Comparison of ENCODE assay signal across 20 cellular contexts in genomic region chr7:757741-758163, GRCh38.
"Had no signal": no experiment of that assay in that cellular context is flagged by ENCODE, and none has a peak within 500 bp of the region (broad histone marks: within the 10 kb centered on the region; RNA-seq: fewer than 3 reads in every experiment).

No MANE protein-coding gene starts in this region.

- H3K9me3 ChIP-seq: gastrocnemius medialis, neutrophil had no signal

- H3K27me3 ChIP-seq: gastrocnemius medialis, neutrophil had no signal

- H3K4me3 ChIP-seq: gastrocnemius medialis had no signal

- H3K9ac ChIP-seq: parathyroid adenoma had no signal

- H3K36me3 Mint-ChIP-seq: natural killer cell had no signal

- ATAC-seq: activated CD4-positive, alpha-beta T cell treated with anti-CD3 and anti-CD28 coated beads for 36 hours; activated CD8-positive, alpha-beta T cell treated with anti-CD3 and anti-CD28 coated beads, Interleukin-2, amount 10 ng/mL, durations not matched to agents 7 days and 5 days; gastrocnemius medialis; SK-N-SH treated with all-trans-retinoic acid at 6 μM for 48 hours had no signal

- H3K4me1 Mint-ChIP-seq: activated CD4-positive, alpha-beta T cell treated with anti-CD3 and anti-CD28 coated beads for 36 hours; immature natural killer cell; natural killer cell had no signal

- FAIRE-seq: endometrium had no signal

- H3K9me3 Mint-ChIP-seq: activated T-cell treated with anti-CD3 and anti-CD28 coated beads, Interleukin-2, amount 50 U/mL, for 24 hours; immature natural killer cell; natural killer cell had no signal

- H3K27ac ChIP-seq: gastrocnemius medialis, neutrophil, parathyroid adenoma had no signal

- H3K4me1 ChIP-seq: gastrocnemius medialis, parathyroid adenoma had no signal

- H3K27me3 Mint-ChIP-seq: activated CD4-positive, alpha-beta T cell treated with anti-CD3 and anti-CD28 coated beads for 36 hours; activated T-cell treated with anti-CD3 and anti-CD28 coated beads, Interleukin-2, amount 50 U/mL, for 24 hours had no signal

- DNase-seq: activated CD4-positive, alpha-beta T cell treated with anti-CD3 and anti-CD28 coated beads for 36 hours; activated CD8-positive, alpha-beta T cell treated with anti-CD3 and anti-CD28 coated beads, Interleukin-2, amount 10 ng/mL, durations not matched to agents 7 days and 5 days; activated naive CD4-positive, alpha-beta T cell treated with anti-CD3 and anti-CD28 coated beads, Interleukin-2, amount 50 U/mL, for 16 hours; activated T-cell treated with anti-CD3 and anti-CD28 coated beads, Interleukin-2, amount 50 U/mL, for 24 hours; cortex of kidney; erythroblast; gastrocnemius medialis; immature natural killer cell; natural killer cell; SIG-M5; stimulated activated CD4-positive, alpha-beta T cell treated with anti-CD3 and anti-CD28 coated beads, Interleukin-12 subunit alpha, Interleukin-12 subunit beta, amount 100 ng/mL, for 4 hours; stimulated activated CD4-positive, alpha-beta T cell treated with anti-CD3 and anti-CD28 coated beads, Interleukin-1b, Interleukin-23, amount 100 ng/mL, for 48 hours; stimulated activated CD8-positive, alpha-beta memory T cell treated with anti-CD3 and anti-CD28 coated beads, Interleukin-4, amount 100 ng/mL, for 48 hours; stimulated activated naive CD4-positive, alpha-beta T cell; substantia nigra; trophoblast cell had no signal

- H3K27ac Mint-ChIP-seq: activated CD4-positive, alpha-beta T cell treated with anti-CD3 and anti-CD28 coated beads for 36 hours; activated CD8-positive, alpha-beta T cell treated with anti-CD3 and anti-CD28 coated beads, Interleukin-2, amount 10 ng/mL, durations not matched to agents 7 days and 5 days; activated T-cell treated with anti-CD3 and anti-CD28 coated beads, Interleukin-2, amount 50 U/mL, for 24 hours; immature natural killer cell; natural killer cell had no signal

- H2AFZ ChIP-seq: parathyroid adenoma had no signal

- H3K4me3 Mint-ChIP-seq: activated CD4-positive, alpha-beta T cell treated with anti-CD3 and anti-CD28 coated beads for 36 hours; activated CD8-positive, alpha-beta T cell treated with anti-CD3 and anti-CD28 coated beads, Interleukin-2, amount 10 ng/mL, durations not matched to agents 7 days and 5 days; activated T-cell treated with anti-CD3 and anti-CD28 coated beads, Interleukin-2, amount 50 U/mL, for 24 hours; immature natural killer cell; natural killer cell had no signal
